9 cellular contexts compared by ENCODE assay signal in genomic region chr22:45162531-45162930, GRCh38. TPM values are rescaled to one million over a fixed set of nuclear protein-coding genes. Genes with fewer than 3 reads are reported as not detected.
A peak's percentile ranks its signal among the peaks of the same experiment; 100 is the strongest.
DNase-seq lines count a peak whose midpoint lies in the region; ATAC-seq and TF ChIP-seq lines count a peak whose summit lies in the region.
"Had no signal": no experiment of that assay in that cellular context is flagged by ENCODE, and none has a peak within 500 bp of the region (broad histone marks: within the 10 kb centered on the region; RNA-seq: fewer than 3 reads in every experiment).

No MANE protein-coding gene starts in this region.

- H3K4me1 Mint-ChIP-seq in HFFc6 (ENCODE audit: low read depth) = peaks cover 33% of the 10 kb centered on the region
- peaks cover 25% of the 10 kb centered on the region for H3K4me1 Mint-ChIP-seq in memory B cell

- DNase-seq in HFFc6 (no peak), ascending aorta (ENCODE audit: low spot score in 2 of 2) (no peak), memory B cell (ENCODE audit: low spot score in 2 of 2) (no peak), SHP77 treated with DMSO at 0.1 percent for 48 hours (lab: John Stamatoyannopoulos, UW) (no peak), COLO668 (lab: John Stamatoyannopoulos, UW; ENCODE audit: unreplicated experiment) (no peak), mucosa of gallbladder (ENCODE audit: low spot score) (no peak)
- DNase-seq: cerebellar nuclear complex had no signal

- H3K27ac ChIP-seq in 22Rv1 (peak overlapping the region; percentile 83), ascending aorta (peak overlapping the region in 1 of 2 donors; percentile 81)

- ATAC-seq in memory B cell (ENCODE audit: low read depth) (no peak), GM19452 (IDR thresholded peaks at IDR 0.05; ENCODE audit: unreplicated experiment) (no peak)

- peak overlapping the region; percentile 96 to 100 for H3K4me3 ChIP-seq in ascending aorta

- H3K9me3 Mint-ChIP-seq in HFFc6 (no peaks in the 10 kb centered on the region), memory B cell (no peaks in the 10 kb centered on the region)

- intact Hi-C loops in ascending aorta (cut with DNase I) = loop anchor here (2.0 to 10.0 kb wide), 5 partner anchors 78 to 1348 kb away; partner anchors contain the start of genes EFCAB6, KIAA0930 and RTL6

- H3K9me3 ChIP-seq in ascending aorta = no peaks in the 10 kb centered on the region

- no peak for TF ChIP-seq CTCF in 22Rv1 (IDR thresholded peaks at IDR 0.05)
- no peak for TF ChIP-seq CTCF in HFFc6 (IDR thresholded peaks at IDR 0.05)
- TF ChIP-seq CTCF in ascending aorta (IDR thresholded peaks at IDR 0.05) = no peak

- H3K36me3 Mint-ChIP-seq in HFFc6 (ENCODE audit: low read depth) (peaks cover 36% of the 10 kb centered on the region), memory B cell (peaks cover 2% of the 10 kb centered on the region)

- H3K4me3 Mint-ChIP-seq in HFFc6 (peak overlapping the region; percentile 94), memory B cell (peak overlapping the region; percentile 33)

- H3K27me3 Mint-ChIP-seq in HFFc6 (ENCODE audit: insufficient read depth) (no peaks in the 10 kb centered on the region), memory B cell (no peaks in the 10 kb centered on the region)

- peaks cover 0 to 19% of the 10 kb centered on the region in 2 donors for H3K4me1 ChIP-seq in ascending aorta

- H3K27ac Mint-ChIP-seq in HFFc6 (peak overlapping the region; percentile 89), memory B cell (peak overlapping the region; percentile 90)

- H3K27me3 ChIP-seq in ascending aorta = no peaks in the 10 kb centered on the region

- H3K36me3 ChIP-seq in ascending aorta = peaks cover 4% of the 10 kb centered on the region in 2 donors

RNA-seq across cellular contexts. Expression of gene NUP50, which starts 1.2 kb away (rescaled TPM):
- total RNA-seq in HFFc6 (2021; fragmentation: NEBNext Ultra II Directional; extraction: Animal tissue kit (Norgen Biotek cat#: 25700)) = 10 to 100 TPM; 44.3 to 63.0 (median 56.6) TPM
- total RNA-seq in ascending aorta = 75.8 TPM
- total RNA-seq in mucosa of gallbladder = 56.0 TPM
